In the genomic region with DNA sequence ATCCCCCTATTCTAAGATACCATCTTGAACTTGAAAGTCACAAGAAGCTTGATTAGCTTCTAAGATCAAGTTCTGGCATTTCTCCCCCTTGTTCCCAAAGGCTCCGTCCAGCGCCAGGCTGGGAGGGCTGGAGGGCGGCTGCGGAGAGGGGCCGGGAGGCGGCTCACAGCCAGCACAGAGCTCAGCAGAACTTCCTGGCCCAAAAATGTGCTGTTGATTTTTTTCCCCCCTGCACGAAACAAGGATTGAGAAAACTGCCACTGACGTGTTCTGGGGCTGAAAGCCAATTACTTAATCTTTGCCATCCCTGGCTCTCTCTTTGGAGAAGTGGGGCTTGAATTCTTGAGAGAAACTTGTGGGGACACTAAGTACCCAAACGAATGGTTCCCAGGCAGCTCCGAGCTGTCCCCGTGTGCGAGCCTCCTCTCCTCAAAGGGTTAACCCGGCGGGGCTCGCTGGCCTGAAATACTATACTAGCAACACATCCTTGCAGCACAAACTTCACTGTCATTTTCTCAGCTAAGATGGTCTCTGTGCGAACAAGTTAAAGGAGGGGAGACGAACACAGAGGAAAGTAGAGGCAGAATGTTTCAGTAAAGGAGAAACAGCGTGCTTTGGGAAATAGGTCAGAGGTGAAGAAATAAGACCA, we compare ENCODE assay signal across 8 cellular contexts.
DNase-seq lines count a peak whose midpoint lies in the region; ATAC-seq and TF ChIP-seq lines count a peak whose summit lies in the region.

No MANE protein-coding gene starts in this region.

- H3K4me3 ChIP-seq in choroid plexus epithelial cell (ENCODE audit: low read depth, low read length) = peak overlapping the region; percentile 63

- DNase-seq in COLO668 (lab: John Stamatoyannopoulos, UW; ENCODE audit: unreplicated experiment) (peak; percentile 26), T-helper 9 cell (peak; percentile 3), choroid plexus epithelial cell (ENCODE audit: low read depth) (peak; percentile 92), kidney tubule cell (ENCODE audit: low spot score) (peak; percentile 49), DMS 273 (lab: John Stamatoyannopoulos, UW; ENCODE audit: unreplicated experiment) (no peak)
- peak; percentile 41 for DNase-seq in stimulated activated CD4-positive, alpha-beta T cell treated with anti-CD3 and anti-CD28 coated beads, Interleukin-15, amount 100 ng/mL, for 24 hours

- no peak for TF ChIP-seq CTCF in choroid plexus epithelial cell (conservative IDR thresholded peaks at IDR 0.05; ENCODE audit: low read depth, low read length)

- ATAC-seq in GM19438 (IDR thresholded peaks at IDR 0.05; ENCODE audit: low read depth, unreplicated experiment) (peak; percentile 38), HG03442 (IDR thresholded peaks at IDR 0.05; ENCODE audit: unreplicated experiment) (peak; percentile 34)
